1 cellular context compared by ENCODE assay signal in genomic region chr1:159868766-159869165, GRCh38.
TF ChIP-seq lines count a peak whose summit lies in the region.

No MANE protein-coding gene starts in this region.

TF ChIP-seq in K562, 482 proteins besides CTCF, POLR2A, EP300 and RAD21:
- TF ChIP-seq KLF6 (CRISPR knock-in tag; IDR thresholded peaks at IDR 0.05; ENCODE audit: borderline replicate concordance) (no peak), DLX4 (CRISPR knock-in tag; IDR thresholded peaks at IDR 0.05) (no peak), ARNT (IDR thresholded peaks at IDR 0.05) (no peak), ZNF146 (CRISPR knock-in tag; IDR thresholded peaks at IDR 0.05; ENCODE audit: unreplicated experiment) (no peak), FIP1L1 (IDR thresholded peaks at IDR 0.05; ENCODE audit: low read depth, low read length, poor library complexity, severe bottlenecking) (no peak)
TF ChIP-seq in K562: peak in this region for 0.
